In genomic region chr15:25345943-25346342, GRCh38 we compare ENCODE assay signal across 1 cellular context.
TF ChIP-seq lines count a peak whose summit lies in the region.

No MANE protein-coding gene starts in this region.

TF ChIP-seq in K562, 482 proteins besides CTCF, POLR2A, EP300 and RAD21:
- no peak for TF ChIP-seq PCBP2 (IDR thresholded peaks at IDR 0.05; ENCODE audit: low read depth, low read length, poor library complexity, severe bottlenecking)
- TF ChIP-seq ZNF512 (tag; IDR thresholded peaks at IDR 0.05): 0 out of 2 replicates have a peak, but pooled peaks have one; percentile 1
